Comparison of ENCODE assay signal across 8 cellular contexts in genomic region chr7:27200761-27201230, GRCh38. TPM values are rescaled to one million over a fixed set of nuclear protein-coding genes. Genes with fewer than 3 reads are reported as not detected.
DNase-seq lines count a peak whose midpoint lies in the region; ATAC-seq and TF ChIP-seq lines count a peak whose summit lies in the region.

No MANE protein-coding gene starts in this region.

- H3K9me3 Mint-ChIP-seq in activated CD8-positive, alpha-beta T cell treated with anti-CD3 and anti-CD28 coated beads, Interleukin-2, amount 10 ng/mL, durations not matched to agents 7 days and 5 days (ENCODE audit: insufficient read depth), result no peaks in the 10 kb centered on the region

- 11 to 12% methylated on average over 7 to 8 of the region's 9 CpGs for WGBS in mesodermal cell (ENCODE audit: insufficient coverage in 2 of 2), 2 experiments

- intact Hi-C loops in A673 (cut with micrococcal nuclease; ENCODE audit: unreplicated experiment), result loop anchor here (5.0 kb wide), 1 partner anchor 572 kb away; no protein-coding TSS in a partner anchor

- CTCF ChIA-PET in A673 (lab: Charles Lee), result no interaction called here
- CTCF ChIA-PET in HEK293 (lab: Yijun Ruan, JAX), result interaction anchor here (0.7 to 2.2 kb wide), 4 partner anchors 22 to 801 kb away, joined by 3 to 12 read pairs (median 4); no protein-coding TSS in a partner anchor
- CTCF ChIA-PET in activated CD8-positive, alpha-beta T cell treated with anti-CD3 and anti-CD28 coated beads, Interleukin-2, amount 10 ng/mL, durations not matched to agents 7 days and 5 days (lab: Charles Lee), result interaction anchor here (1.7 kb wide), 1 partner anchor 10 kb away, joined by 3 read pairs; no protein-coding TSS in a partner anchor

- peaks cover 31% of the 10 kb centered on the region for H3K4me1 Mint-ChIP-seq in activated CD8-positive, alpha-beta T cell treated with anti-CD3 and anti-CD28 coated beads, Interleukin-2, amount 10 ng/mL, durations not matched to agents 7 days and 5 days (ENCODE audit: low read depth)

- no peaks in the 10 kb centered on the region for H3K4me1 ChIP-seq in A673 (ENCODE audit: insufficient read depth, low read length, poor library complexity, severe bottlenecking)
- peaks cover 9% of the 10 kb centered on the region for H3K4me1 ChIP-seq in HEK293 (ENCODE audit: control insufficient read depth, insufficient read depth, low read length)
- H3K4me1 ChIP-seq in mesodermal cell (ENCODE audit: control insufficient read depth, insufficient read depth, low read length, poor library complexity, severe bottlenecking), result no peaks in the 10 kb centered on the region

- TF ChIP-seq CTCF in A673 (conservative IDR thresholded peaks at IDR 0.05; ENCODE audit: low read depth, low read length), result no peak
- TF ChIP-seq CTCF in HEK293 (tag by site-specific recombination; IDR thresholded peaks at IDR 0.05), result no peak

- peak overlapping the region; percentile 29 for H3K4me3 ChIP-seq in A673 (ENCODE audit: low read depth, low read length, poor library complexity, severe bottlenecking)
- peak overlapping the region; percentile 89 for H3K4me3 ChIP-seq in HEK293 (ENCODE audit: low read depth, low read length)
- peak overlapping the region; percentile 30 for H3K4me3 ChIP-seq in mesodermal cell (ENCODE audit: extremely low read depth, insufficient read depth, low read length, poor library complexity, severe bottlenecking)

- no TSS peak for BruUV-seq in A673 (replicated peaks; lab: Mats Ljungman, UMichigan)

- H3K27ac ChIP-seq in A673 (ENCODE audit: low read depth, low read length, poor library complexity, severe bottlenecking) (no peak overlapping the region), HEK293 (ENCODE audit: extremely low read depth, low read depth, low read length) (peak overlapping the region; percentile 92), mesodermal cell (ENCODE audit: low read depth, low read length, severe bottlenecking) (no peak overlapping the region)

- POLR2A ChIA-PET in A673 (lab: Charles Lee; ENCODE audit: low non-redundant PET), result no interaction called here
- POLR2A ChIA-PET in HEK293 (lab: Yijun Ruan, JAX), result interaction anchor here (1.0 to 3.7 kb wide), 7 partner anchors 8 to 540 kb away, joined by 3 to 36 read pairs (median 4); partner anchors contain the start of genes HIBADH and HOXA11
- POLR2A ChIA-PET in activated CD8-positive, alpha-beta T cell treated with anti-CD3 and anti-CD28 coated beads, Interleukin-2, amount 10 ng/mL, durations not matched to agents 7 days and 5 days (lab: Charles Lee), result no interaction called here

- no peaks in the 10 kb centered on the region for H3K36me3 Mint-ChIP-seq in activated CD8-positive, alpha-beta T cell treated with anti-CD3 and anti-CD28 coated beads, Interleukin-2, amount 10 ng/mL, durations not matched to agents 7 days and 5 days (ENCODE audit: low read depth)

- H3K9me3 ChIP-seq in A673 (ENCODE audit: low read depth, low read length, poor library complexity, severe bottlenecking) (no peaks in the 10 kb centered on the region), HEK293 (ENCODE audit: control insufficient read depth, insufficient read depth, low read depth, low read length) (no peaks in the 10 kb centered on the region), mesodermal cell (ENCODE audit: control insufficient read depth, low read length) (no peaks in the 10 kb centered on the region)

- peaks cover 94% of the 10 kb centered on the region for H3K27me3 ChIP-seq in A673 (replicated peaks; ENCODE audit: insufficient read depth, low read depth, low read length, poor library complexity)

- ATAC-seq in activated CD8-positive, alpha-beta T cell treated with anti-CD3 and anti-CD28 coated beads, Interleukin-2, amount 10 ng/mL, durations not matched to agents 7 days and 5 days, result no peak
- no peak for ATAC-seq in GM19023 (IDR thresholded peaks at IDR 0.05; ENCODE audit: unreplicated experiment)

- DNase-seq in A673 (ENCODE audit: low spot score), result no peak
- DNase-seq in activated CD8-positive, alpha-beta T cell treated with anti-CD3 and anti-CD28 coated beads, Interleukin-2, amount 10 ng/mL, durations not matched to agents 7 days and 5 days, result no peak
- DNase-seq in SKM-1 treated with dmso at 0.1 percent for 144 hours (lab: John Stamatoyannopoulos, UW; ENCODE audit: unreplicated experiment), result no peak
- DNase-seq in NCI-H2227 (lab: John Stamatoyannopoulos, UW; ENCODE audit: unreplicated experiment), result no peak
- no peak for DNase-seq in mucosa of gallbladder (ENCODE audit: low spot score)

- peak overlapping the region; percentile 46 for H3K27ac Mint-ChIP-seq in activated CD8-positive, alpha-beta T cell treated with anti-CD3 and anti-CD28 coated beads, Interleukin-2, amount 10 ng/mL, durations not matched to agents 7 days and 5 days

- no peaks in the 10 kb centered on the region for H3K36me3 ChIP-seq in A673 (ENCODE audit: insufficient read depth, low read length, poor library complexity, severe bottlenecking)
- H3K36me3 ChIP-seq in HEK293 (ENCODE audit: control insufficient read depth in 2 of 2, insufficient read depth in 1 of 2, low read length in 2 of 2), result peaks cover 0 to under 1% of the 10 kb centered on the region in 2 experiments; a peak in 2 of 3 replicates
- H3K36me3 ChIP-seq in mesodermal cell (ENCODE audit: control insufficient read depth, insufficient read depth, low read length), result no peaks in the 10 kb centered on the region

- H3K4me3 Mint-ChIP-seq in activated CD8-positive, alpha-beta T cell treated with anti-CD3 and anti-CD28 coated beads, Interleukin-2, amount 10 ng/mL, durations not matched to agents 7 days and 5 days, result peak overlapping the region; percentile 55

- peaks cover 82% of the 10 kb centered on the region for H3K27me3 Mint-ChIP-seq in activated CD8-positive, alpha-beta T cell treated with anti-CD3 and anti-CD28 coated beads, Interleukin-2, amount 10 ng/mL, durations not matched to agents 7 days and 5 days (ENCODE audit: low read depth)

TF ChIP-seq in HEK293, 187 proteins besides CTCF, POLR2A, EP300 and RAD21:
- TF ChIP-seq, protein P1, sequence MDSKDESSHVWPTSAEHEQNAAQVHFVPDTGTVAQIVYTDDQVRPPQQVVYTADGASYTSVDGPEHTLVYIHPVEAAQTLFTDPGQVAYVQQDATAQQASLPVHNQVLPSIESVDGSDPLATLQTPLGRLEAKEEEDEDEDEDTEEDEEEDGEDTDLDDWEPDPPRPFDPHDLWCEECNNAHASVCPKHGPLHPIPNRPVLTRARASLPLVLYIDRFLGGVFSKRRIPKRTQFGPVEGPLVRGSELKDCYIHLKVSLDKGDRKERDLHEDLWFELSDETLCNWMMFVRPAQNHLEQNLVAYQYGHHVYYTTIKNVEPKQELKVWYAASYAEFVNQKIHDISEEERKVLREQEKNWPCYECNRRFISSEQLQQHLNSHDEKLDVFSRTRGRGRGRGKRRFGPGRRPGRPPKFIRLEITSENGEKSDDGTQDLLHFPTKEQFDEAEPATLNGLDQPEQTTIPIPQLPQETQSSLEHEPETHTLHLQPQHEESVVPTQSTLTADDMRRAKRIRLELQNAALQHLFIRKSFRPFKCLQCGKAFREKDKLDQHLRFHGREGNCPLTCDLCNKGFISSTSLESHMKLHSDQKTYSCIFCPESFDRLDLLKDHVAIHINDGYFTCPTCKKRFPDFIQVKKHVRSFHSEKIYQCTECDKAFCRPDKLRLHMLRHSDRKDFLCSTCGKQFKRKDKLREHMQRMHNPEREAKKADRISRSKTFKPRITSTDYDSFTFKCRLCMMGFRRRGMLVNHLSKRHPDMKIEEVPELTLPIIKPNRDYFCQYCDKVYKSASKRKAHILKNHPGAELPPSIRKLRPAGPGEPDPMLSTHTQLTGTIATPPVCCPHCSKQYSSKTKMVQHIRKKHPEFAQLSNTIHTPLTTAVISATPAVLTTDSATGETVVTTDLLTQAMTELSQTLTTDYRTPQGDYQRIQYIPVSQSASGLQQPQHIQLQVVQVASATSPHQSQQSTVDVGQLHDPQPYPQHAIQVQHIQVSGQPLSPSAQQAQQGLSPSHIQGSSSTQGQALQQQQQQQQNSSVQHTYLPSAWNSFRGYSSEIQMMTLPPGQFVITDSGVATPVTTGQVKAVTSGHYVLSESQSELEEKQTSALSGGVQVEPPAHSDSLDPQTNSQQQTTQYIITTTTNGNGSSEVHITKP (tag by site-specific recombination; IDR thresholded peaks at IDR 0.05), result 0 out of 2 replicates have a peak, but pooled peaks have one; percentile 0
- TF ChIP-seq ZBTB17 (tag by site-specific recombination; IDR thresholded peaks at IDR 0.05) (peak; percentile 79), ZNF335 (tag by site-specific recombination; conservative IDR thresholded peaks at IDR 0.05) (peak; percentile 78), ZNF302 (tag by site-specific recombination; IDR thresholded peaks at IDR 0.05; ENCODE audit: low read depth) (no peak)
TF ChIP-seq in HEK293: peak in this region for 3.

RNA-seq across cellular contexts. Expression of gene HOXA13, which starts 0.9 kb away (rescaled TPM):
- not detected in 2 replicates for total RNA-seq in A673 (2021)
- total RNA-seq in activated CD8-positive, alpha-beta T cell treated with anti-CD3 and anti-CD28 coated beads, Interleukin-2, amount 10 ng/mL, durations not matched to agents 7 days and 5 days, result not detected
- 2.6 TPM for polyA plus RNA-seq in mesodermal cell (2013, experiment 1 of 2)
- polyA plus RNA-seq in mesodermal cell (2013, experiment 2 of 2), result 3.5 TPM
- 0.06 TPM for total RNA-seq in mucosa of gallbladder

RNA-seq across cellular contexts. Expression of gene HOXA11, which starts 15.8 kb away (rescaled TPM):
- total RNA-seq in A673 (2021) (not detected in 2 replicates), mucosa of gallbladder (not detected)
- not detected for total RNA-seq in activated CD8-positive, alpha-beta T cell treated with anti-CD3 and anti-CD28 coated beads, Interleukin-2, amount 10 ng/mL, durations not matched to agents 7 days and 5 days
- 2.0 TPM for polyA plus RNA-seq in mesodermal cell (2013, experiment 1 of 2)
- polyA plus RNA-seq in mesodermal cell (2013, experiment 2 of 2), result 1.8 TPM

RNA-seq across cellular contexts. Expression of gene HOXA10, which starts 26.7 kb away (rescaled TPM):
- total RNA-seq in A673 (2021), result not detected in 2 replicates
- total RNA-seq in activated CD8-positive, alpha-beta T cell treated with anti-CD3 and anti-CD28 coated beads, Interleukin-2, amount 10 ng/mL, durations not matched to agents 7 days and 5 days, result not detected
- 5.6 TPM for polyA plus RNA-seq in mesodermal cell (2013, experiment 1 of 2)
- polyA plus RNA-seq in mesodermal cell (2013, experiment 2 of 2), result 6.2 TPM
- total RNA-seq in mucosa of gallbladder, result 0.12 TPM

RNA-seq across cellular contexts. Expression of gene HOXA9, which starts 35.5 kb away (rescaled TPM):
- total RNA-seq in A673 (2021), result not detected in 2 replicates
- not detected for total RNA-seq in activated CD8-positive, alpha-beta T cell treated with anti-CD3 and anti-CD28 coated beads, Interleukin-2, amount 10 ng/mL, durations not matched to agents 7 days and 5 days
- 11.6 TPM for polyA plus RNA-seq in mesodermal cell (2013, experiment 1 of 2)
- 11.2 TPM for polyA plus RNA-seq in mesodermal cell (2013, experiment 2 of 2)
- total RNA-seq in mucosa of gallbladder, result 0.17 TPM

RNA-seq across cellular contexts. Expression of gene EVX1, which starts 41.8 kb away (rescaled TPM):
- total RNA-seq in A673 (2021), result not detected in 2 replicates
- total RNA-seq in activated CD8-positive, alpha-beta T cell treated with anti-CD3 and anti-CD28 coated beads, Interleukin-2, amount 10 ng/mL, durations not matched to agents 7 days and 5 days, result not detected
- polyA plus RNA-seq in mesodermal cell (2013, experiment 1 of 2), result 6.1 TPM
- 5.8 TPM for polyA plus RNA-seq in mesodermal cell (2013, experiment 2 of 2)
- not detected for total RNA-seq in mucosa of gallbladder

Comparison
In these comparisons a context has a peak if more than half of its experiments do, and no peak if none do; other contexts are left out.
1. H3K4me3 ChIP-seq: peak in every context shown above with its lines; median percentile 89 in HEK293; 30 in mesodermal cell; 29 in A673.